9 cellular contexts compared by ENCODE assay signal in genomic region chr10:94963901-94964300, GRCh38. TPM values are rescaled to one million over a fixed set of nuclear protein-coding genes. Genes with fewer than 3 reads are reported as not detected.
A peak's percentile ranks its signal among the peaks of the same experiment; 100 is the strongest.
DNase-seq lines count a peak whose midpoint lies in the region; ATAC-seq lines count a peak whose summit lies in the region.
"Had no signal": no experiment of that assay in that cellular context is flagged by ENCODE, and none has a peak within 500 bp of the region (broad histone marks: within the 10 kb centered on the region; RNA-seq: fewer than 3 reads in every experiment).

No MANE protein-coding gene starts in this region.

- H3K9me3 Mint-ChIP-seq in stimulated activated naive B cell treated with anti-CD40 and anti-IgM and Interleukin-4, amounts not matched to agents 10 μg/mL and 1 μg/mL and 100 μg/mL, for 72 hours = peaks cover 0 to 3% of the 10 kb centered on the region in 2 donors

- H3K27me3 Mint-ChIP-seq in stimulated activated naive B cell treated with anti-CD40 and anti-IgM and Interleukin-4, amounts not matched to agents 10 μg/mL and 1 μg/mL and 100 μg/mL, for 72 hours = peaks cover 6 to 10% of the 10 kb centered on the region in 2 donors

- no peak overlapping the region for H3K27ac ChIP-seq in SJCRH30

- H3K27ac Mint-ChIP-seq in stimulated activated naive B cell treated with anti-CD40 and anti-IgM and Interleukin-4, amounts not matched to agents 10 μg/mL and 1 μg/mL and 100 μg/mL, for 72 hours = no peak overlapping the region

- DNase-seq in Ammon's horn (ENCODE audit: low spot score) (peak; percentile 49), HT-29 (ENCODE audit: low spot score) (peak; percentile 70), SJCRH30 (peak; percentile 20 to 54), foreskin melanocyte (peak; percentile 24), OCI-M2 (lab: John Stamatoyannopoulos, UW; ENCODE audit: unreplicated experiment) (no peak)
- DNase-seq in stimulated activated naive B cell treated with anti-CD40 and anti-IgM and Interleukin-4, amounts not matched to agents 10 μg/mL and 1 μg/mL and 100 μg/mL, for 72 hours = no peak
- DNase-seq in activated naive CD4-positive, alpha-beta T cell (lab: John Stamatoyannopoulos, UW) = no peak

- no peak overlapping the region for H3K4me3 Mint-ChIP-seq in stimulated activated naive B cell treated with anti-CD40 and anti-IgM and Interleukin-4, amounts not matched to agents 10 μg/mL and 1 μg/mL and 100 μg/mL, for 72 hours

- H3K9me3 ChIP-seq in SJCRH30 (replicated peaks) = no peaks in the 10 kb centered on the region

- no peaks in the 10 kb centered on the region for H3K4me1 Mint-ChIP-seq in stimulated activated naive B cell treated with anti-CD40 and anti-IgM and Interleukin-4, amounts not matched to agents 10 μg/mL and 1 μg/mL and 100 μg/mL, for 72 hours

- H3K4me3 ChIP-seq in SJCRH30 = no peak overlapping the region

- no peaks in the 10 kb centered on the region for H3K36me3 Mint-ChIP-seq in stimulated activated naive B cell treated with anti-CD40 and anti-IgM and Interleukin-4, amounts not matched to agents 10 μg/mL and 1 μg/mL and 100 μg/mL, for 72 hours

- H3K4me1 ChIP-seq in SJCRH30 = no peaks in the 10 kb centered on the region

- no peaks in the 10 kb centered on the region for H3K27me3 ChIP-seq in SJCRH30

- H3K36me3 ChIP-seq in SJCRH30 = no peaks in the 10 kb centered on the region

- peak; percentile 77 for ATAC-seq in GM18907 (IDR thresholded peaks at IDR 0.05; ENCODE audit: unreplicated experiment)
- ATAC-seq in stimulated activated naive B cell treated with anti-CD40 and anti-IgM and Interleukin-4, amounts not matched to agents 10 μg/mL and 1 μg/mL and 100 μg/mL, for 72 hours (replicated peaks) = peak; percentile 73 to 78

RNA-seq across cellular contexts. Expression of gene CYP2C9, which starts 25.4 kb away (rescaled TPM):
- total RNA-seq in HT-29 (2014; rRNA removed; shearing (Covaris generic)) = not detected in 2 replicates
- not detected in 2 replicates for total RNA-seq in SJCRH30 (2014; rRNA removed; shearing (Covaris generic))
- total RNA-seq: urinary bladder had no signal

Comparison
In these comparisons a context has a peak if more than half of its experiments do, and no peak if none do; other contexts are left out.
1. DNase-seq: peak in Ammon's horn (single experiment), HT-29 (single experiment), SJCRH30 (2 of 2) and foreskin melanocyte (single experiment); none in stimulated activated naive B cell treated with anti-CD40 and anti-IgM and Interleukin-4, amounts not matched to agents 10 μg/mL and 1 μg/mL and 100 μg/mL, for 72 hours (single experiment), activated naive CD4-positive, alpha-beta T cell (0 of 4) and OCI-M2 (single experiment).